Comparison of ENCODE assay signal across 9 cellular contexts in the genomic region with DNA sequence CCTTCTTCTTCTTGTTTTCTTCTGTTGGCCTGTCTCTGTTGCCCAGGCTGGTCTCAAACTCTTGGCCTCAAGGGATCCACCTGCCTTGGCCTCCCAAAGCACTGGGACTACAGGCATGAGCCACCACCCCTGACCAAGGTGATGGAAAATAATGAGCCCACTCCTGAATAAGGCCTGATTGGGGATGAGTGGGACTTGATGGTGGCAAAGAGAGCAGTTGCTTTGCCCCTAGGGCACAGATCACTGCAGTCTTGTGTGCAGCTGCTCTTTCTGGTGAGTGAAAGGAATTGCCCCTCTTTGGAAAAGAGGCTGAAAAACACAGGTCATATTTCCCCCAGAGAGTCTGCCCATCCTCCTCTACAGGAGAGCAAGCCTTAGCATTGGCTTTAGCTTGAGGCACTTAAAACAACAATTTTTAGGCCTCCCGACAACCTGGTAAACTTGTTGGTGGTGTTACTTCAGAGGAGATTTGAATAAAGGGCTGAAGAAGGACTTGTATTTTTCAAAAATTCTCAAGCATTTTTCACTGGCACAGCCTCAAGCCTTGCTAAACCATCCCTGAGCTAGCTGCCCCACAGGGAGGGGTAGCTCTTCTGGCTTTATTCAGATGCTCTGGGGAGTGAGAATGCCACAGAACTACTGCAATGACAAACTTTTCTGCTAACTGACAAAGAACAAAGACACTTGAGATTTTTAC. TPM values are rescaled to one million over a fixed set of nuclear protein-coding genes. Genes with fewer than 3 reads are reported as not detected.
DNase-seq lines count a peak whose midpoint lies in the region; ATAC-seq and TF ChIP-seq lines count a peak whose summit lies in the region.
"Had no signal": no experiment of that assay in that cellular context is flagged by ENCODE, and none has a peak within 500 bp of the region (broad histone marks: within the 10 kb centered on the region; RNA-seq: fewer than 3 reads in every experiment).

No MANE protein-coding gene starts in this region.

- POLR2A ChIA-PET in CD8-positive, alpha-beta T cell (lab: Charles Lee) = no interaction called here
- POLR2A ChIA-PET in naive thymus-derived CD4-positive, alpha-beta T cell (lab: Charles Lee) = interaction anchor here (0.5 kb wide), 1 partner anchor 148 kb away, joined by 4 read pairs; no protein-coding TSS in a partner anchor

- CTCF ChIA-PET in CD8-positive, alpha-beta T cell (lab: Charles Lee) = interaction anchor here (0.7 to 1.1 kb wide), 2 partner anchors 33 to 183 kb away, joined by 3 read pairs; no protein-coding TSS in a partner anchor
- CTCF ChIA-PET in naive thymus-derived CD4-positive, alpha-beta T cell (lab: Charles Lee) = interaction anchor here (0.6 to 1.5 kb wide), 5 partner anchors 32 to 943 kb away, joined by 3 to 4 read pairs (median 3); no protein-coding TSS in a partner anchor
- CTCF ChIA-PET in Calu3 (lab: Charles Lee) = interaction anchor here (0.6 to 2.7 kb wide), 4 partner anchors 18 to 156 kb away, joined by 4 to 9 read pairs (median 6); no protein-coding TSS in a partner anchor

- BruUV-seq in Calu3 (replicated peaks; lab: Mats Ljungman, UMichigan) = no TSS peak

- intact Hi-C loops in CD8-positive, alpha-beta T cell (cut with DNase I, micrococcal nuclease) = loop anchor here in 1 of 2 experiments (5.0 to 10.0 kb wide), 2 partner anchors 119 to 272 kb away; partner anchors contain the start of genes CMTM3 and DYNC1LI2
- intact Hi-C loops in naive thymus-derived CD4-positive, alpha-beta T cell (cut with micrococcal nuclease) = loop anchor here (5.0 kb wide), 3 partner anchors 122 to 397 kb away; partner anchors contain the start of gene DYNC1LI2 (in 1 of the 2)
- intact Hi-C loops in Calu3 (cut with micrococcal nuclease; ENCODE audit: unreplicated experiment) = loop anchor here (5.0 kb wide), 1 partner anchor 267 kb away; no protein-coding TSS in a partner anchor

- H3K9me3 Mint-ChIP-seq in CD8-positive, alpha-beta T cell = no peaks in the 10 kb centered on the region
- peaks cover 3 to 5% of the 10 kb centered on the region in 2 donors for H3K9me3 Mint-ChIP-seq in activated naive CD4-positive, alpha-beta T cell treated with anti-CD3 and anti-CD28 coated beads, Interleukin-2, amount 50 U/mL, for 72 hours
- no peaks in the 10 kb centered on the region for H3K9me3 Mint-ChIP-seq in naive thymus-derived CD4-positive, alpha-beta T cell
- H3K9me3 Mint-ChIP-seq in Calu3 (ENCODE audit: low read depth, unreplicated experiment) = no peaks in the 10 kb centered on the region

- ATAC-seq in CD8-positive, alpha-beta T cell = no peak
- ATAC-seq in activated naive CD4-positive, alpha-beta T cell treated with anti-CD3 and anti-CD28 coated beads, Interleukin-2, amount 50 U/mL, for 72 hours = peak in 1 of 2 donors; percentile 45
- no peak for ATAC-seq in naive thymus-derived CD4-positive, alpha-beta T cell

- H3K4me3 Mint-ChIP-seq in CD8-positive, alpha-beta T cell = peak overlapping the region; percentile 30
- peak overlapping the region in 7 of 10 donors; percentile 8 to 72 (median 42) for H3K4me3 Mint-ChIP-seq in naive thymus-derived CD4-positive, alpha-beta T cell
- no peak overlapping the region for H3K4me3 Mint-ChIP-seq in Calu3 (ENCODE audit: low read depth, unreplicated experiment)

- H3K27me3 Mint-ChIP-seq in CD8-positive, alpha-beta T cell (ENCODE audit: low read depth) = no peaks in the 10 kb centered on the region
- no peaks in the 10 kb centered on the region for H3K27me3 Mint-ChIP-seq in naive thymus-derived CD4-positive, alpha-beta T cell
- no peaks in the 10 kb centered on the region for H3K27me3 Mint-ChIP-seq in Calu3 (ENCODE audit: unreplicated experiment)

- DNase-seq in CD8-positive, alpha-beta T cell = no peak
- DNase-seq in KBM-7 (peak; percentile 41), amygdala (lab: John Stamatoyannopoulos, UW) (no peak), Calu3 (no peak), NCI-H82 treated with DMSO at 0.1 percent for 48 hours (lab: John Stamatoyannopoulos, UW; ENCODE audit: unreplicated experiment) (no peak), MV-4-11 (lab: John Stamatoyannopoulos, UW) (no peak)
- peak in 1 of 2 donors; percentile 23 for DNase-seq in activated naive CD4-positive, alpha-beta T cell treated with anti-CD3 and anti-CD28 coated beads, Interleukin-2, amount 50 U/mL, for 72 hours (ENCODE audit: low spot score in 2 of 2)
- peak in 2 of 9 donors; percentile 1 to 37 for DNase-seq in naive thymus-derived CD4-positive, alpha-beta T cell

- no peak overlapping the region for H3K4me3 ChIP-seq in CD8-positive, alpha-beta T cell (ENCODE audit: low read depth, low read length)
- no peak overlapping the region for H3K4me3 ChIP-seq in naive thymus-derived CD4-positive, alpha-beta T cell (ENCODE audit: low read length)

- peaks cover 9% of the 10 kb centered on the region for H3K4me1 ChIP-seq in CD8-positive, alpha-beta T cell (ENCODE audit: insufficient read depth, low read length)
- H3K4me1 ChIP-seq in naive thymus-derived CD4-positive, alpha-beta T cell (ENCODE audit: control insufficient read depth in 2 of 2, insufficient read depth in 2 of 2, low read length in 2 of 2) = peaks cover 5 to 6% of the 10 kb centered on the region in 2 donors

- no peaks in the 10 kb centered on the region for H3K36me3 ChIP-seq in CD8-positive, alpha-beta T cell (ENCODE audit: insufficient read depth, low read length)
- H3K36me3 ChIP-seq in naive thymus-derived CD4-positive, alpha-beta T cell (ENCODE audit: control insufficient read depth in 2 of 3, insufficient read depth in 3 of 3, low read length in 3 of 3) = no peaks in the 10 kb centered on the region

- in situ Hi-C loops in KBM-7 (cut with MboI; ENCODE audit: low pct_unique_long_range_greater_than_20kb, low sequenced_read_pairs) = loop anchor here (25.0 kb wide), 1 partner anchor 462 kb away; no protein-coding TSS in a partner anchor

- no peaks in the 10 kb centered on the region for H3K36me3 Mint-ChIP-seq in CD8-positive, alpha-beta T cell
- peaks cover 4 to 6% of the 10 kb centered on the region in 2 donors for H3K36me3 Mint-ChIP-seq in activated naive CD4-positive, alpha-beta T cell treated with anti-CD3 and anti-CD28 coated beads, Interleukin-2, amount 50 U/mL, for 72 hours
- H3K36me3 Mint-ChIP-seq in naive thymus-derived CD4-positive, alpha-beta T cell = no peaks in the 10 kb centered on the region
- peaks cover 10% of the 10 kb centered on the region for H3K36me3 Mint-ChIP-seq in Calu3 (ENCODE audit: insufficient read depth, unreplicated experiment)

- peak overlapping the region; percentile 62 for H3K27ac Mint-ChIP-seq in CD8-positive, alpha-beta T cell
- H3K27ac Mint-ChIP-seq in activated naive CD4-positive, alpha-beta T cell treated with anti-CD3 and anti-CD28 coated beads, Interleukin-2, amount 50 U/mL, for 72 hours = peak overlapping the region; percentile 65 to 88
- H3K27ac Mint-ChIP-seq in naive thymus-derived CD4-positive, alpha-beta T cell = peak overlapping the region in 5 of 9 donors; percentile 38 to 95 (median 70)
- no peak overlapping the region for H3K27ac Mint-ChIP-seq in Calu3 (ENCODE audit: unreplicated experiment)

- no peaks in the 10 kb centered on the region for H3K9me3 ChIP-seq in CD8-positive, alpha-beta T cell (ENCODE audit: low read length)
- no peaks in the 10 kb centered on the region for H3K9me3 ChIP-seq in naive thymus-derived CD4-positive, alpha-beta T cell (ENCODE audit: control insufficient read depth in 2 of 3, low read length in 3 of 3)

- H3K4me1 Mint-ChIP-seq in CD8-positive, alpha-beta T cell (ENCODE audit: low read depth) = peaks cover 27% of the 10 kb centered on the region
- H3K4me1 Mint-ChIP-seq in naive thymus-derived CD4-positive, alpha-beta T cell = peaks cover 7 to 57% (median 18%) of the 10 kb centered on the region in 7 donors
- peaks cover 23% of the 10 kb centered on the region for H3K4me1 Mint-ChIP-seq in Calu3 (ENCODE audit: low read depth, unreplicated experiment)

- H3K27me3 ChIP-seq in CD8-positive, alpha-beta T cell (ENCODE audit: insufficient read depth, low read length) = no peaks in the 10 kb centered on the region
- no peaks in the 10 kb centered on the region for H3K27me3 ChIP-seq in naive thymus-derived CD4-positive, alpha-beta T cell (ENCODE audit: control insufficient read depth in 2 of 2, insufficient read depth in 2 of 2, low read length in 2 of 2)

- no peak for TF ChIP-seq CTCF in CD8-positive, alpha-beta T cell (IDR thresholded peaks at IDR 0.05)
- TF ChIP-seq CTCF in Calu3 (IDR thresholded peaks at IDR 0.05; ENCODE audit: unreplicated experiment) = no peak

- H3K27ac ChIP-seq in CD8-positive, alpha-beta T cell (ENCODE audit: low read depth, low read length) = no peak overlapping the region
- no peak overlapping the region for H3K27ac ChIP-seq in naive thymus-derived CD4-positive, alpha-beta T cell (ENCODE audit: low read depth, low read length)

RNA-seq across cellular contexts. Expression of gene PDP2, which starts 6.1 kb away (rescaled TPM):
- 1 to 10 TPM; 5.1 to 6.1 TPM for total RNA-seq in CD8-positive, alpha-beta T cell
- total RNA-seq in activated naive CD4-positive, alpha-beta T cell treated with anti-CD3 and anti-CD28 coated beads, Interleukin-2, amount 50 U/mL, for 72 hours = 10 to 100 TPM; 28.7 to 65.1 TPM
- 10 to 100 TPM in 3 of 5 experiments, 1 to 10 TPM in 2; 4.5 to 24.0 (median 15.9) TPM for total RNA-seq in naive thymus-derived CD4-positive, alpha-beta T cell
- polyA plus RNA-seq in naive thymus-derived CD4-positive, alpha-beta T cell = 1 to 10 TPM; 1.6 to 2.6 TPM
- 25.0 and 27.2 TPM in 2 replicates for total RNA-seq in Calu3 (2022)

RNA-seq across cellular contexts. Expression of gene CA7, which starts 30.0 kb away (rescaled TPM):
- not detected for total RNA-seq in CD8-positive, alpha-beta T cell
- not detected for total RNA-seq in activated naive CD4-positive, alpha-beta T cell treated with anti-CD3 and anti-CD28 coated beads, Interleukin-2, amount 50 U/mL, for 72 hours
- total RNA-seq in naive thymus-derived CD4-positive, alpha-beta T cell = not detected
- not detected for polyA plus RNA-seq in naive thymus-derived CD4-positive, alpha-beta T cell
- total RNA-seq in Calu3 (2022) = not detected in 2 replicates
- total RNA-seq: sciatic nerve had no signal

RNA-seq across cellular contexts. Expression of gene NAE1, which starts 43.5 kb away (rescaled TPM):
- 10 to 100 TPM; 91.9 to 95.9 TPM for total RNA-seq in CD8-positive, alpha-beta T cell
- 100 to 1,000 TPM in 1 of 2 donors, 10 to 100 TPM in 1; 93.9 to 121 TPM for total RNA-seq in activated naive CD4-positive, alpha-beta T cell treated with anti-CD3 and anti-CD28 coated beads, Interleukin-2, amount 50 U/mL, for 72 hours
- 10 to 100 TPM; 62.3 to 96.6 (median 90.7) TPM for total RNA-seq in naive thymus-derived CD4-positive, alpha-beta T cell
- 100 to 1,000 TPM; 103 TPM for polyA plus RNA-seq in naive thymus-derived CD4-positive, alpha-beta T cell
- total RNA-seq in Calu3 (2022) = 79.4 and 84.5 TPM in 2 replicates

RNA-seq across cellular contexts. Expression of gene CDH16, which starts 44.5 kb away (rescaled TPM):
- total RNA-seq in CD8-positive, alpha-beta T cell = not detected
- not detected for total RNA-seq in activated naive CD4-positive, alpha-beta T cell treated with anti-CD3 and anti-CD28 coated beads, Interleukin-2, amount 50 U/mL, for 72 hours
- not detected for total RNA-seq in naive thymus-derived CD4-positive, alpha-beta T cell
- not detected for polyA plus RNA-seq in naive thymus-derived CD4-positive, alpha-beta T cell
- total RNA-seq in Calu3 (2022) = not detected in 2 replicates
- total RNA-seq: sciatic nerve had no signal

RNA-seq across cellular contexts. Expression of gene RRAD, which starts 51.1 kb away (rescaled TPM):
- under 1 TPM; 0.67 to 0.76 TPM for total RNA-seq in CD8-positive, alpha-beta T cell
- total RNA-seq in activated naive CD4-positive, alpha-beta T cell treated with anti-CD3 and anti-CD28 coated beads, Interleukin-2, amount 50 U/mL, for 72 hours = 1 to 10 TPM in 1 of 2 donors, under 1 TPM in 1; 0.99 to 3.8 TPM
- total RNA-seq in naive thymus-derived CD4-positive, alpha-beta T cell = 1 to 10 TPM in 1 of 5 experiments, under 1 TPM in 4; 0.24 to 1.6 (median 0.88) TPM
- polyA plus RNA-seq in naive thymus-derived CD4-positive, alpha-beta T cell = not detected
- total RNA-seq in Calu3 (2022) = 1.3 and 2.2 TPM in 2 replicates
